ENCODE assay signal across 23 cellular contexts in genomic region chr18:60358516-60358915, GRCh38. TPM values are rescaled to one million over a fixed set of nuclear protein-coding genes. Genes with fewer than 3 reads are reported as not detected.
A peak's percentile ranks its signal among the peaks of the same experiment; 100 is the strongest.
DNase-seq lines count a peak whose midpoint lies in the region; ATAC-seq, FAIRE-seq and TF ChIP-seq lines count a peak whose summit lies in the region.
"Had no signal": no experiment of that assay in that cellular context is flagged by ENCODE, and none has a peak within 500 bp of the region (broad histone marks: within the 10 kb centered on the region; RNA-seq: fewer than 3 reads in every experiment).

No MANE protein-coding gene starts in this region.

- no peak overlapping the region for H2BK5ac ChIP-seq in IMR-90 (ENCODE audit: low read depth, low read length, poor library complexity, severe bottlenecking)

- no peak for TF ChIP-seq RAD21 in IMR-90 (IDR thresholded peaks at IDR 0.05; ENCODE audit: low read length)

- H3K4me2 ChIP-seq in IMR-90 (ENCODE audit: low read depth, low read length), result peak overlapping the region; percentile 42; the same call in 1 of the 2 replicates

- ATAC-seq in IMR-90 (ENCODE audit: low read depth) (peak; percentile 77), GM18505 (IDR thresholded peaks at IDR 0.05; ENCODE audit: unreplicated experiment) (no peak), HG03378 (IDR thresholded peaks at IDR 0.05; ENCODE audit: unreplicated experiment) (no peak)

- BruUV-seq in IMR-90 (replicated peaks; lab: Mats Ljungman, UMichigan), result no TSS peak

- no peaks in the 10 kb centered on the region for H3K27me3 Mint-ChIP-seq in activated T-helper 2 cell treated with anti-CD3 and anti-CD28 coated beads, Interferon-gamma antibody, Interleukin-2, Interleukin-4, amounts not matched to agents 10 μg/mL and 5 μg/mL and 100 μg/mL, durations not matched to agents 14 hours and 24 hours and 36 hours (ENCODE audit: low read depth)
- H3K27me3 Mint-ChIP-seq: CD4-positive, alpha-beta T cell had no signal

- peak overlapping the region; percentile 66; the same call in 1 of the 2 replicates for H3K4ac ChIP-seq in IMR-90 (ENCODE audit: low read depth, low read length)

- in situ Hi-C loops in IMR-90 (cut with MboI; ENCODE audit: low sequenced_read_pairs), result no loop called here

- no peak for FAIRE-seq in bronchial epithelial cell (lab: Jason Lieb, UNC)
- FAIRE-seq: urothelium cell line had no signal

- H3K79me1 ChIP-seq in IMR-90 (ENCODE audit: low read depth in 1 of 2, low read length in 2 of 2), result no peaks in the 10 kb centered on the region

- H2BK120ac ChIP-seq in IMR-90 (ENCODE audit: low read depth, low read length), result peak overlapping the region; percentile 82

- H3K9me3 Mint-ChIP-seq in activated T-helper 2 cell treated with anti-CD3 and anti-CD28 coated beads, Interferon-gamma antibody, Interleukin-2, Interleukin-4, amounts not matched to agents 10 μg/mL and 5 μg/mL and 100 μg/mL, durations not matched to agents 14 hours and 24 hours and 36 hours, result no peaks in the 10 kb centered on the region
- H3K9me3 Mint-ChIP-seq: CD4-positive, alpha-beta T cell had no signal

- H3K14ac ChIP-seq in IMR-90 (replicated peaks; ENCODE audit: low read depth, low read length), result no peak overlapping the region; the same call in 1 of the 2 replicates

- POLR2A ChIA-PET in IMR-90 (lab: Charles Lee; ENCODE audit: unreplicated experiment), result no interaction called here

- CTCF ChIA-PET in IMR-90 (lab: Yijun Ruan, JAX), result interaction anchor here (0.8 kb wide), 1 partner anchor 13 kb away, joined by 3 read pairs; no protein-coding TSS in a partner anchor

- H3K36me3 ChIP-seq in IMR-90 (ENCODE audit: control insufficient read depth, insufficient read depth, low read length) (no peaks in the 10 kb centered on the region), bronchial epithelial cell (ENCODE audit: control insufficient read depth, insufficient read depth, low read length) (no peaks in the 10 kb centered on the region), esophagus squamous epithelium (no peaks in the 10 kb centered on the region)
- H3K36me3 ChIP-seq: ascending aorta, prostate gland, WERI-Rb-1 had no signal

- H3K36me3 Mint-ChIP-seq in activated T-helper 2 cell treated with anti-CD3 and anti-CD28 coated beads, Interferon-gamma antibody, Interleukin-2, Interleukin-4, amounts not matched to agents 10 μg/mL and 5 μg/mL and 100 μg/mL, durations not matched to agents 14 hours and 24 hours and 36 hours (ENCODE audit: low read depth), result no peaks in the 10 kb centered on the region

- H2AFZ ChIP-seq in IMR-90 (replicated peaks; ENCODE audit: low read length, poor library complexity), result no peak overlapping the region

- peak overlapping the region in 1 of 2 experiments; percentile 36; a peak in 2 of 4 replicates for H4K8ac ChIP-seq in IMR-90 (ENCODE audit: low read depth in 2 of 2, low read length in 2 of 2)

- no peak overlapping the region for H3K27ac Mint-ChIP-seq in activated T-helper 2 cell treated with anti-CD3 and anti-CD28 coated beads, Interferon-gamma antibody, Interleukin-2, Interleukin-4, amounts not matched to agents 10 μg/mL and 5 μg/mL and 100 μg/mL, durations not matched to agents 14 hours and 24 hours and 36 hours
- H3K27ac Mint-ChIP-seq: CD4-positive, alpha-beta T cell had no signal

- no peak overlapping the region for H4K5ac ChIP-seq in IMR-90 (ENCODE audit: low read depth, low read length)

- no peak overlapping the region for H3K27ac ChIP-seq in IMR-90 (ENCODE audit: insufficient read depth, low read length)
- no peak overlapping the region for H3K27ac ChIP-seq in esophagus squamous epithelium
- H3K27ac ChIP-seq: ascending aorta, prostate gland, WERI-Rb-1 had no signal

- peak overlapping the region; percentile 77; the same call in 1 of the 3 replicates for H2BK15ac ChIP-seq in IMR-90 (ENCODE audit: low read depth, low read length)

- no peak for TF ChIP-seq POLR2A in IMR-90 (IDR thresholded peaks at IDR 0.05; ENCODE audit: low read depth, low read length)
- no peak for TF ChIP-seq POLR2A in esophagus squamous epithelium (IDR thresholded peaks at IDR 0.05)
- no peak for TF ChIP-seq POLR2A in GM18505 (IDR thresholded peaks at IDR 0.05; ENCODE audit: borderline replicate concordance, extremely low read depth, insufficient read depth, insufficient read length)

- dilution Hi-C loops in IMR-90 (cut with HindIII; ENCODE audit: low sequenced_read_pairs, unreplicated experiment), result no loop called here

- no peak overlapping the region for H3K4me3 ChIP-seq in AG10803 (ENCODE audit: low read length)
- no peak overlapping the region for H3K4me3 ChIP-seq in IMR-90 (ENCODE audit: insufficient read depth, low read depth, low read length)
- H3K4me3 ChIP-seq in bronchial epithelial cell (ENCODE audit: low read depth, low read length), result no peak overlapping the region
- no peak overlapping the region for H3K4me3 ChIP-seq in esophagus squamous epithelium
- H3K4me3 ChIP-seq: ascending aorta, prostate gland had no signal

- H3K27me3 ChIP-seq in IMR-90 (ENCODE audit: control insufficient read depth, insufficient read depth, low read length) (no peaks in the 10 kb centered on the region), bronchial epithelial cell (ENCODE audit: control insufficient read depth, insufficient read depth, low read length) (no peaks in the 10 kb centered on the region), esophagus squamous epithelium (no peaks in the 10 kb centered on the region)
- H3K27me3 ChIP-seq: ascending aorta had no signal

- no CpG with 5 or more reads among the region's 1 CpG for WGBS in IMR-90 (ENCODE audit: extremely low coverage in 2 of 2, insufficient read length in 1 of 2), 2 experiments
- WGBS in esophagus squamous epithelium, 2 donors, result 67 to 71% methylated on average over 1 of the region's 1 CpG

- H3K9me1 ChIP-seq in IMR-90 (ENCODE audit: insufficient read depth, low read length), result no peaks in the 10 kb centered on the region; the same call in 1 of the 2 replicates

- TF ChIP-seq CTCF in AG10803 (conservative IDR thresholded peaks at IDR 0.05; ENCODE audit: low read length), result no peak
- no peak for TF ChIP-seq CTCF in IMR-90 (conservative IDR thresholded peaks at IDR 0.05; ENCODE audit: low read depth, low read length)
- TF ChIP-seq CTCF in bronchial epithelial cell (IDR thresholded peaks at IDR 0.05; ENCODE audit: insufficient read depth, low read length, severe bottlenecking), result no peak
- no peak for TF ChIP-seq CTCF in esophagus squamous epithelium (IDR thresholded peaks at IDR 0.05)

- DNase-seq in AG10803 (ENCODE audit: low read depth) (peak; percentile 46), IMR-90 (peak; percentile 70), bronchial epithelial cell (ENCODE audit: low read depth) (peak; percentile 70), iris pigment epithelial cell (ENCODE audit: low read depth) (peak; percentile 46), esophagus squamous epithelium (lab: John Stamatoyannopoulos, UW) (no peak)
- no peak for DNase-seq in activated T-helper 2 cell treated with anti-CD3 and anti-CD28 coated beads, Interferon-gamma antibody, Interleukin-2, Interleukin-4, amounts not matched to agents 10 μg/mL and 5 μg/mL and 100 μg/mL, durations not matched to agents 14 hours and 24 hours and 36 hours (ENCODE audit: low spot score)
- DNase-seq: activated CD4-positive, alpha-beta T cell treated with anti-CD3 and anti-CD28 coated beads, Interleukin-2, amount 50 U/mL, for 4 hours; CD4-positive, alpha-beta T cell; cortex of kidney; DMS53; NCI-H1417 treated with DMSO at 0.1 percent for 48 hours; NCI-H2171; NCI-H774; stimulated activated CD4-positive, alpha-beta T cell treated with anti-CD3 and anti-CD28 coated beads, Interleukin-4, amount 100 ng/mL, for 4 hours; T-helper 2 cell; WERI-Rb-1 had no signal

- H3K4me3 Mint-ChIP-seq in activated T-helper 2 cell treated with anti-CD3 and anti-CD28 coated beads, Interferon-gamma antibody, Interleukin-2, Interleukin-4, amounts not matched to agents 10 μg/mL and 5 μg/mL and 100 μg/mL, durations not matched to agents 14 hours and 24 hours and 36 hours (ENCODE audit: low read depth), result no peak overlapping the region
- H3K4me3 Mint-ChIP-seq: CD4-positive, alpha-beta T cell had no signal

- no peak overlapping the region for H2AK5ac ChIP-seq in IMR-90 (ENCODE audit: low read depth, low read length)

- no peaks in the 10 kb centered on the region for H3K4me1 Mint-ChIP-seq in activated T-helper 2 cell treated with anti-CD3 and anti-CD28 coated beads, Interferon-gamma antibody, Interleukin-2, Interleukin-4, amounts not matched to agents 10 μg/mL and 5 μg/mL and 100 μg/mL, durations not matched to agents 14 hours and 24 hours and 36 hours (ENCODE audit: low read depth)

- no peak overlapping the region; the same call in 1 of the 2 replicates for H3K56ac ChIP-seq in IMR-90 (ENCODE audit: extremely low read depth, insufficient read depth, low read length)

- peak overlapping the region; percentile 18; the same call in 1 of the 2 replicates for H4K91ac ChIP-seq in IMR-90 (ENCODE audit: insufficient read depth, low read depth, low read length)

- H3K9me3 ChIP-seq in IMR-90 (ENCODE audit: control insufficient read depth, insufficient read depth, low read length) (no peaks in the 10 kb centered on the region), esophagus squamous epithelium (no peaks in the 10 kb centered on the region)
- H3K9me3 ChIP-seq: ascending aorta, prostate gland had no signal

- peak overlapping the region; percentile 88 for H2BK20ac ChIP-seq in IMR-90 (ENCODE audit: low read depth, low read length)

- no peaks in the 10 kb centered on the region for H4K20me1 ChIP-seq in IMR-90 (ENCODE audit: insufficient read depth, low read length)

- no peaks in the 10 kb centered on the region for H3K4me1 ChIP-seq in IMR-90 (ENCODE audit: control insufficient read depth, insufficient read depth, low read length)
- H3K4me1 ChIP-seq in esophagus squamous epithelium, result no peaks in the 10 kb centered on the region
- H3K4me1 ChIP-seq: ascending aorta, prostate gland had no signal

- H3K23ac ChIP-seq in IMR-90 (ENCODE audit: low read depth, low read length), result no peak overlapping the region

- intact Hi-C loops in IMR-90 (cut with micrococcal nuclease) (no loop called here), esophagus squamous epithelium (cut with DNase I) (no loop called here)
- intact Hi-C loops in activated T-helper 2 cell treated with anti-CD3 and anti-CD28 coated beads, Interferon-gamma antibody, Interleukin-2, Interleukin-4, amounts not matched to agents 10 μg/mL and 5 μg/mL and 100 μg/mL, durations not matched to agents 14 hours and 24 hours and 36 hours (cut with micrococcal nuclease), result no loop called here

- H2AK9ac ChIP-seq in IMR-90 (replicated peaks; ENCODE audit: low read depth, low read length, poor library complexity), result no peak overlapping the region

- no peak overlapping the region for H3K9ac ChIP-seq in IMR-90 (ENCODE audit: low read depth, low read length)

- no peak overlapping the region for H3K18ac ChIP-seq in IMR-90 (ENCODE audit: low read depth, low read length)

RNA-seq across cellular contexts. Expression of gene MC4R, which starts 14.1 kb away (rescaled TPM):
- 0.18 and 0.28 TPM in 2 replicates for total RNA-seq in IMR-90 (2012; rRNA removed)
- polyA plus RNA-seq in IMR-90 (2012; rRNA removed), result 0.09 and 0.14 TPM in 2 replicates
- polyA plus RNA-seq in IMR-90 (2012; cell fraction: cytosol; rRNA removed), result 0.02 and 0.08 TPM in 2 replicates
- not detected in 2 replicates for polyA plus RNA-seq in IMR-90 (2012; cell fraction: nucleus; rRNA removed; ENCODE audit: low replicate concordance)
- under 0.01 TPM in 1 of 2 replicates, not detected in the other for total RNA-seq in bronchial epithelial cell
- total RNA-seq in esophagus squamous epithelium, result not detected
- total RNA-seq in activated T-helper 2 cell treated with anti-CD3 and anti-CD28 coated beads, Interferon-gamma antibody, Interleukin-2, Interleukin-4, amounts not matched to agents 10 μg/mL and 5 μg/mL and 100 μg/mL, durations not matched to agents 14 hours and 24 hours and 36 hours, result not detected in 2 replicates
- total RNA-seq: ascending aorta; CD4-positive, alpha-beta T cell; M059J; mononuclear cell; prostate gland had no signal

Comparison
In these comparisons a context has a peak if more than half of its experiments do, and no peak if none do; other contexts are left out.
1. DNase-seq: peak in AG10803 (single experiment), IMR-90 (single experiment), bronchial epithelial cell (single experiment) and iris pigment epithelial cell (single experiment); none in esophagus squamous epithelium (single experiment) and activated T-helper 2 cell treated with anti-CD3 and anti-CD28 coated beads, Interferon-gamma antibody, Interleukin-2, Interleukin-4, amounts not matched to agents 10 μg/mL and 5 μg/mL and 100 μg/mL, durations not matched to agents 14 hours and 24 hours and 36 hours (single experiment).